Comparison of ENCODE assay signal across 25 cellular contexts in genomic region chr4:53162926-53163325, GRCh38.
"Had no signal": no experiment of that assay in that cellular context is flagged by ENCODE, and none has a peak within 500 bp of the region (broad histone marks: within the 10 kb centered on the region; RNA-seq: fewer than 3 reads in every experiment).

No MANE protein-coding gene starts in this region.

- H3K36me3 ChIP-seq: stomach, suprapubic skin, thoracic aorta, thyroid gland, tibial artery, tibial nerve, transverse colon, upper lobe of left lung, upper lobe of right lung, uterus, vagina had no signal

- H3K4me1 ChIP-seq: stomach, testis, transverse colon, upper lobe of left lung, upper lobe of right lung, uterus, vagina had no signal

- H3K4me3 ChIP-seq: stomach, suprapubic skin, testis, thoracic aorta, thyroid gland, tibial artery, tibial nerve, transverse colon, upper lobe of left lung, upper lobe of right lung, uterus, vagina had no signal

- H3K9me3 ChIP-seq: stomach, suprapubic skin, testis, thoracic aorta, thyroid gland, tibial artery, tibial nerve, transverse colon, upper lobe of left lung, upper lobe of right lung, uterus, vagina had no signal

- DNase-seq: stimulated activated CD4-positive, alpha-beta T cell treated with anti-CD3 and anti-CD28 coated beads, Interleukin-2, amount 100 ng/mL, for 48 hours; stimulated activated CD4-positive, alpha-beta T cell treated with anti-CD3 and anti-CD28 coated beads, Interleukin-4, amount 100 ng/mL, for 1 hour; stimulated activated CD4-positive, alpha-beta T cell treated with anti-CD3 and anti-CD28 coated beads, Interleukin-4, amount 100 ng/mL, for 24 hours; stimulated activated CD4-positive, alpha-beta T cell treated with anti-CD3 and anti-CD28 coated beads, Interleukin-4, amount 100 ng/mL, for 4 hours; stimulated activated CD8-positive, alpha-beta memory T cell treated with anti-CD3 and anti-CD28 coated beads, Interleukin-4, amount 100 ng/mL, for 48 hours; stimulated activated naive B cell treated with anti-CD40 and anti-IgM and Interleukin-4, amounts not matched to agents 10 μg/mL and 1 μg/mL and 100 μg/mL, for 72 hours; stimulated activated naive CD4-positive, alpha-beta T cell; stimulated activated naive CD4-positive, alpha-beta T cell treated with Interleukin-2 at 50 U/mL for 16 hours; stimulated activated naive CD8-positive, alpha-beta T cell treated with anti-CD3 and anti-CD28 coated beads, Interleukin-15, amount 100 ng/mL, for 72 hours; stimulated activated naive CD8-positive, alpha-beta T cell treated with anti-CD3 and anti-CD28 coated beads, Interleukin-15, Interleukin-2, amounts not matched to agents 100 U/mL and 50 U/mL, for 24 hours; stomach; substantia nigra; testis; thyroid gland; tibial artery; transverse colon; upper lobe of left lung; upper lobe of right lung; uterus had no signal

- H3K27ac ChIP-seq: stomach, suprapubic skin, testis, thoracic aorta, thyroid gland, tibial artery, tibial nerve, transverse colon, upper lobe of left lung, upper lobe of right lung, uterus, vagina had no signal

- ATAC-seq: stimulated activated effector memory CD8-positive, alpha-beta T cell treated with anti-CD3 and anti-CD28 coated beads, Interleukin-12 subunit alpha, Interleukin-12 subunit beta, amount 100 ng/mL, for 72 hours; stimulated activated memory B cell treated with anti-CD40 and anti-IgM and Interleukin-4, amounts not matched to agents 10 μg/mL and 1 μg/mL and 100 μg/mL, for 72 hours; stimulated activated naive B cell treated with anti-CD40 and anti-IgM and Interleukin-4, amounts not matched to agents 10 μg/mL and 1 μg/mL and 100 μg/mL, for 72 hours; stimulated activated naive CD8-positive, alpha-beta T cell treated with anti-CD3 and anti-CD28 coated beads, Interleukin-15, amount 100 ng/mL, for 72 hours; stimulated activated naive CD8-positive, alpha-beta T cell treated with anti-CD3 and anti-CD28 coated beads, Interleukin-15, Interleukin-2, amounts not matched to agents 100 U/mL and 50 U/mL, for 24 hours; upper lobe of right lung had no signal

- H3K27me3 ChIP-seq: stomach, suprapubic skin, testis, thyroid gland, tibial artery, tibial nerve, transverse colon, upper lobe of left lung, upper lobe of right lung, uterus, vagina had no signal
